Comparison of ENCODE assay signal across 28 cellular contexts in genomic region chr7:51021906-51022570, GRCh38.
DNase-seq lines count a peak whose midpoint lies in the region; ATAC-seq and TF ChIP-seq lines count a peak whose summit lies in the region.
"Had no signal": no experiment of that assay in that cellular context is flagged by ENCODE, and none has a peak within 500 bp of the region (broad histone marks: within the 10 kb centered on the region; RNA-seq: fewer than 3 reads in every experiment).

No MANE protein-coding gene starts in this region.

- H3K27ac Mint-ChIP-seq in activated CD8-positive, alpha-beta memory T cell treated with anti-CD3 and anti-CD28 coated beads, Interleukin-2, amount 10 ng/mL, durations not matched to agents 7 days and 5 days: no peak overlapping the region
- no peak overlapping the region for H3K27ac Mint-ChIP-seq in stimulated activated naive CD8-positive, alpha-beta T cell treated with anti-CD3 and anti-CD28 coated beads, Interleukin-15, amount 100 ng/mL, for 72 hours
- H3K27ac Mint-ChIP-seq: activated CD4-positive, alpha-beta T cell treated with anti-CD3 and anti-CD28 coated beads for 36 hours; activated CD8-positive, alpha-beta T cell treated with anti-CD3 and anti-CD28 coated beads for 36 hours; activated naive CD8-positive, alpha-beta T cell treated with anti-CD3 and anti-CD28 coated beads for 36 hours; CD14-positive monocyte; progenitor cell of endocrine pancreas; stimulated activated effector memory CD8-positive, alpha-beta T cell treated with anti-CD3 and anti-CD28 coated beads, Interleukin-12 subunit alpha, Interleukin-12 subunit beta, amount 100 ng/mL, for 72 hours had no signal

- peak overlapping the region; percentile 42 for H3K9ac ChIP-seq in smooth muscle cell (ENCODE audit: low read depth)

- CTCF ChIA-PET in activated CD8-positive, alpha-beta memory T cell treated with anti-CD3 and anti-CD28 coated beads, Interleukin-2, amount 10 ng/mL, durations not matched to agents 7 days and 5 days (lab: Charles Lee): interaction anchor here (1.4 kb wide), 1 partner anchor 139 kb away, joined by 4 read pairs; no protein-coding TSS in a partner anchor

- no peak for TF ChIP-seq POLR2A in body of pancreas (IDR thresholded peaks at IDR 0.05)

- H3F3A ChIP-seq in smooth muscle cell (ENCODE audit: low read depth): peaks cover 3% of the 10 kb centered on the region

- H3K4me3 Mint-ChIP-seq in activated CD8-positive, alpha-beta memory T cell treated with anti-CD3 and anti-CD28 coated beads, Interleukin-2, amount 10 ng/mL, durations not matched to agents 7 days and 5 days: no peak overlapping the region
- no peak overlapping the region for H3K4me3 Mint-ChIP-seq in stimulated activated naive CD8-positive, alpha-beta T cell treated with anti-CD3 and anti-CD28 coated beads, Interleukin-15, amount 100 ng/mL, for 72 hours
- H3K4me3 Mint-ChIP-seq: activated CD4-positive, alpha-beta T cell treated with anti-CD3 and anti-CD28 coated beads for 36 hours; activated CD8-positive, alpha-beta T cell treated with anti-CD3 and anti-CD28 coated beads for 36 hours; activated naive CD8-positive, alpha-beta T cell treated with anti-CD3 and anti-CD28 coated beads for 36 hours; CD14-positive monocyte; stimulated activated effector memory CD8-positive, alpha-beta T cell treated with anti-CD3 and anti-CD28 coated beads, Interleukin-12 subunit alpha, Interleukin-12 subunit beta, amount 100 ng/mL, for 72 hours had no signal

- ATAC-seq in activated CD8-positive, alpha-beta memory T cell treated with anti-CD3 and anti-CD28 coated beads, Interleukin-2, amount 10 ng/mL, durations not matched to agents 7 days and 5 days: no peak
- ATAC-seq in body of pancreas: no peak
- no peak for ATAC-seq in HG03354 (IDR thresholded peaks at IDR 0.05; ENCODE audit: poor library complexity, severe bottlenecking, unreplicated experiment)
- no peak for ATAC-seq in stimulated activated naive CD8-positive, alpha-beta T cell treated with anti-CD3 and anti-CD28 coated beads, Interleukin-15, amount 100 ng/mL, for 72 hours
- ATAC-seq: activated CD4-positive, alpha-beta T cell treated with anti-CD3 and anti-CD28 coated beads for 36 hours; activated CD8-positive, alpha-beta T cell treated with anti-CD3 and anti-CD28 coated beads for 36 hours; gastroesophageal sphincter; HepG2; stimulated activated effector memory CD8-positive, alpha-beta T cell treated with anti-CD3 and anti-CD28 coated beads, Interleukin-12 subunit alpha, Interleukin-12 subunit beta, amount 100 ng/mL, for 72 hours had no signal

- H2AFZ ChIP-seq in smooth muscle cell (ENCODE audit: low read depth): no peak overlapping the region

- H4K20me1 ChIP-seq in smooth muscle cell (ENCODE audit: low read depth): no peaks in the 10 kb centered on the region

- H3K27me3 ChIP-seq in body of pancreas (no peaks in the 10 kb centered on the region), smooth muscle cell (ENCODE audit: low read depth) (no peaks in the 10 kb centered on the region)
- no peaks in the 10 kb centered on the region for H3K27me3 ChIP-seq in effector memory CD4-positive, alpha-beta T cell (replicated peaks; ENCODE audit: control insufficient read depth, insufficient read depth, low read length, poor library complexity, severe bottlenecking)
- H3K27me3 ChIP-seq: esophagus squamous epithelium, gastroesophageal sphincter had no signal

- peaks cover 6% of the 10 kb centered on the region for H3K4me1 Mint-ChIP-seq in activated CD8-positive, alpha-beta memory T cell treated with anti-CD3 and anti-CD28 coated beads, Interleukin-2, amount 10 ng/mL, durations not matched to agents 7 days and 5 days
- H3K4me1 Mint-ChIP-seq in stimulated activated naive CD8-positive, alpha-beta T cell treated with anti-CD3 and anti-CD28 coated beads, Interleukin-15, amount 100 ng/mL, for 72 hours: peaks cover 8% of the 10 kb centered on the region
- H3K4me1 Mint-ChIP-seq: activated CD4-positive, alpha-beta T cell treated with anti-CD3 and anti-CD28 coated beads for 36 hours; activated naive CD8-positive, alpha-beta T cell treated with anti-CD3 and anti-CD28 coated beads for 36 hours; CD14-positive monocyte; stimulated activated effector memory CD8-positive, alpha-beta T cell treated with anti-CD3 and anti-CD28 coated beads, Interleukin-12 subunit alpha, Interleukin-12 subunit beta, amount 100 ng/mL, for 72 hours had no signal

- DNase-seq in activated CD8-positive, alpha-beta memory T cell treated with anti-CD3 and anti-CD28 coated beads, Interleukin-2, amount 10 ng/mL, durations not matched to agents 7 days and 5 days: peak; percentile 26
- no peak for DNase-seq in activated CD8-positive, alpha-beta memory T cell treated with anti-CD3 and anti-CD28 coated beads, Interleukin-2, amount 50 U/mL, for 48 hours
- DNase-seq in body of pancreas (no peak), iris pigment epithelial cell (ENCODE audit: low read depth) (peak; percentile 45), smooth muscle cell (lab: John Stamatoyannopoulos, UW; ENCODE audit: unreplicated experiment) (no peak)
- DNase-seq in effector memory CD4-positive, alpha-beta T cell: no peak
- DNase-seq in stimulated activated naive CD8-positive, alpha-beta T cell treated with anti-CD3 and anti-CD28 coated beads, Interleukin-15, amount 100 ng/mL, for 72 hours: no peak
- DNase-seq: activated CD4-positive, alpha-beta T cell treated with anti-CD3 and anti-CD28 coated beads for 36 hours; activated CD8-positive, alpha-beta T cell treated with anti-CD3 and anti-CD28 coated beads for 36 hours; activated effector memory CD4-positive, alpha-beta T cell treated with Interleukin-2 at 50 U/mL for 16 hours; activated naive CD8-positive, alpha-beta T cell treated with anti-CD3 and anti-CD28 coated beads for 36 hours; activated T-cell treated with anti-CD3 and anti-CD28 coated beads, Interleukin-2, amount 50 U/mL, for 1 hour; central memory CD4-positive, alpha-beta T cell; dermis blood vessel endothelial cell; esophagus squamous epithelium; HCEC 1CT; hippocampal formation; Kasumi-1; NCI-H748 treated with DMSO at 0.1 percent for 48 hours; stimulated activated CD4-positive, alpha-beta T cell treated with anti-CD3 and anti-CD28 coated beads, Interleukin-15, amount 100 ng/mL, for 24 hours; T1000 had no signal

- peaks cover 3% of the 10 kb centered on the region for H3K36me3 Mint-ChIP-seq in activated CD8-positive, alpha-beta memory T cell treated with anti-CD3 and anti-CD28 coated beads, Interleukin-2, amount 10 ng/mL, durations not matched to agents 7 days and 5 days
- H3K36me3 Mint-ChIP-seq: CD14-positive monocyte had no signal

- WGBS in body of pancreas, 2 donors: 86 to 90% methylated on average over 18 to 20 of the region's 20 CpGs
- WGBS in smooth muscle cell (ENCODE audit: low lambda C conversion rate): 46% methylated on average over 20 of the region's 20 CpGs

- peaks cover 51% of the 10 kb centered on the region for H3K4me1 ChIP-seq in body of pancreas
- H3K4me1 ChIP-seq in smooth muscle cell (ENCODE audit: low read depth): no peaks in the 10 kb centered on the region
- H3K4me1 ChIP-seq in effector memory CD4-positive, alpha-beta T cell (ENCODE audit: control insufficient read depth, insufficient read depth, low read length, poor library complexity, severe bottlenecking): no peaks in the 10 kb centered on the region
- H3K4me1 ChIP-seq: esophagus squamous epithelium had no signal

- H3K9me3 Mint-ChIP-seq in activated CD8-positive, alpha-beta memory T cell treated with anti-CD3 and anti-CD28 coated beads, Interleukin-2, amount 10 ng/mL, durations not matched to agents 7 days and 5 days (ENCODE audit: low read depth): peaks cover 4% of the 10 kb centered on the region
- peaks cover 0 to 10% of the 10 kb centered on the region in 2 donors for H3K9me3 Mint-ChIP-seq in stimulated activated naive CD8-positive, alpha-beta T cell treated with anti-CD3 and anti-CD28 coated beads, Interleukin-15, amount 100 ng/mL, for 72 hours
- H3K9me3 Mint-ChIP-seq: activated CD8-positive, alpha-beta T cell treated with anti-CD3 and anti-CD28 coated beads for 36 hours; activated naive CD8-positive, alpha-beta T cell treated with anti-CD3 and anti-CD28 coated beads for 36 hours had no signal

- intact Hi-C loops in body of pancreas (cut with DNase I): no loop called here

- H3K79me2 ChIP-seq in smooth muscle cell (ENCODE audit: low read depth): no peaks in the 10 kb centered on the region

- H3K4me3 ChIP-seq in body of pancreas: no peak overlapping the region
- H3K4me3 ChIP-seq in smooth muscle cell: no peak overlapping the region
- H3K4me3 ChIP-seq in effector memory CD4-positive, alpha-beta T cell (ENCODE audit: insufficient read depth, low read depth, low read length, poor library complexity, severe bottlenecking): no peak overlapping the region
- H3K4me3 ChIP-seq: esophagus squamous epithelium, gastroesophageal sphincter had no signal

- H3K27me3 Mint-ChIP-seq in activated CD8-positive, alpha-beta memory T cell treated with anti-CD3 and anti-CD28 coated beads, Interleukin-2, amount 10 ng/mL, durations not matched to agents 7 days and 5 days: no peaks in the 10 kb centered on the region
- no peaks in the 10 kb centered on the region for H3K27me3 Mint-ChIP-seq in stimulated activated naive CD8-positive, alpha-beta T cell treated with anti-CD3 and anti-CD28 coated beads, Interleukin-15, amount 100 ng/mL, for 72 hours
- H3K27me3 Mint-ChIP-seq: activated CD4-positive, alpha-beta T cell treated with anti-CD3 and anti-CD28 coated beads for 36 hours; activated CD8-positive, alpha-beta T cell treated with anti-CD3 and anti-CD28 coated beads for 36 hours; activated naive CD8-positive, alpha-beta T cell treated with anti-CD3 and anti-CD28 coated beads for 36 hours; progenitor cell of endocrine pancreas had no signal

- peak overlapping the region; percentile 7 for H3K4me2 ChIP-seq in smooth muscle cell

- H3K9me3 ChIP-seq in body of pancreas (no peaks in the 10 kb centered on the region), smooth muscle cell (replicated peaks; ENCODE audit: low read depth) (no peaks in the 10 kb centered on the region)
- H3K9me3 ChIP-seq in effector memory CD4-positive, alpha-beta T cell (ENCODE audit: control insufficient read depth, low read length): no peaks in the 10 kb centered on the region
- H3K9me3 ChIP-seq: esophagus squamous epithelium, gastroesophageal sphincter had no signal

- H3K27ac ChIP-seq in body of pancreas (peak overlapping the region in 3 of 4 donors; percentile 6 to 89 (median 76)), smooth muscle cell (ENCODE audit: low read depth) (peak overlapping the region; percentile 89)
- no peak overlapping the region for H3K27ac ChIP-seq in effector memory CD4-positive, alpha-beta T cell (ENCODE audit: insufficient read depth, low read length, poor library complexity, severe bottlenecking)
- H3K27ac ChIP-seq: esophagus squamous epithelium, gastroesophageal sphincter, VCaP had no signal

- no peak for TF ChIP-seq CTCF in body of pancreas (IDR thresholded peaks at IDR 0.05)
- no peak for TF ChIP-seq CTCF in smooth muscle cell (IDR thresholded peaks at IDR 0.05; ENCODE audit: borderline replicate concordance, insufficient read depth, poor library complexity, severe bottlenecking)

- H3K36me3 ChIP-seq in body of pancreas (replicated peaks in 1 of 2; ENCODE audit: insufficient read depth in 1 of 2, low read depth in 2 of 2) (no peaks in the 10 kb centered on the region), smooth muscle cell (ENCODE audit: low read depth) (no peaks in the 10 kb centered on the region)
- H3K36me3 ChIP-seq in effector memory CD4-positive, alpha-beta T cell (ENCODE audit: control insufficient read depth, insufficient read depth, low read length): no peaks in the 10 kb centered on the region

Comparison
In these comparisons a context has a peak if more than half of its experiments do, and no peak if none do; other contexts are left out.
1. DNase-seq: peak in activated CD8-positive, alpha-beta memory T cell treated with anti-CD3 and anti-CD28 coated beads, Interleukin-2, amount 10 ng/mL, durations not matched to agents 7 days and 5 days (single experiment) and iris pigment epithelial cell (single experiment); none in activated CD8-positive, alpha-beta memory T cell treated with anti-CD3 and anti-CD28 coated beads, Interleukin-2, amount 50 U/mL, for 48 hours (single experiment), body of pancreas (0 of 4), smooth muscle cell (single experiment), effector memory CD4-positive, alpha-beta T cell (0 of 3) and stimulated activated naive CD8-positive, alpha-beta T cell treated with anti-CD3 and anti-CD28 coated beads, Interleukin-15, amount 100 ng/mL, for 72 hours (0 of 2).